ENCODE assay signal across 24 cellular contexts in the genomic region with DNA sequence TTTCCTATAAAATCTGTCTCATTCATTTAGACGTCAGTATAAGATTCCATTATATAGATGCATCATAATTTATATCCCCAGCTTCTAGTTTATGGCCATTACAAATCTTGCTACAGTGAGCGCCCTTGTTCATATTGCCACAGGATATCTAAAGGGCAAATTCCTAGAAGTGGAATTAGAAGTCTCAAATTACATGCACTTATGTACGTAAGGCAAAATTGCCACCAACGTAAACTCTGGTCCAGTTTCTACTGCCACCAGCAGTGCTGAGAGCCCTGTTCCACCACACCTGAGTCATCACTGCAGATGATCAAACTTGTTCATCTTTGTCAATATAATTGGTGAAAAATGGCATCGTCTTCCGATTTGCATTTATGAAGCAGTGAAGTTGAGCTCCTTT.
A peak's percentile ranks its signal among the peaks of the same experiment; 100 is the strongest.
DNase-seq lines count a peak whose midpoint lies in the region; ATAC-seq and TF ChIP-seq lines count a peak whose summit lies in the region.
"Had no signal": no experiment of that assay in that cellular context is flagged by ENCODE, and none has a peak within 500 bp of the region (broad histone marks: within the 10 kb centered on the region; RNA-seq: fewer than 3 reads in every experiment).

No MANE protein-coding gene starts in this region.

- CTCF ChIA-PET in HCT116 (lab: Charles Lee) (no interaction called here), WTC11 (lab: Charles Lee) (no interaction called here)

- DNase-seq in COLO829 (ENCODE audit: low spot score), result peak; percentile 42
- DNase-seq in HCT116 (ENCODE audit: low read depth, low spot score), result no peak
- peak; percentile 78 for DNase-seq in NCI-H510A (lab: John Stamatoyannopoulos, UW)
- DNase-seq in SW480 (ENCODE audit: low spot score), result peak; percentile 83
- DNase-seq in WTC11 (ENCODE audit: low spot score), result no peak
- no peak for DNase-seq in HPDE6-E6E7 (ENCODE audit: extremely low spot score)
- no peak for DNase-seq in AG20443 (ENCODE audit: low spot score)
- DNase-seq: activated CD4-positive, alpha-beta T cell treated with anti-CD3 and anti-CD28 coated beads, Interleukin-2, amount 50 U/mL, for 1 hour; activated CD8-positive, alpha-beta memory T cell treated with anti-CD3 and anti-CD28 coated beads, Interleukin-2, amount 50 U/mL, for 4 hours; CD8-positive, alpha-beta T cell; cortex of kidney; glutamatergic neuron; GOT3; KG1; left lung; mucosa of descending colon; MV-4-11; NCI-H2227 treated with DMSO at 0.1 percent for 48 hours; SIG-M5; stimulated activated naive CD4-positive, alpha-beta T cell treated with Interleukin-2 at 50 U/mL for 16 hours; T-helper 1 cell had no signal

- no peaks in the 10 kb centered on the region for H4K20me1 ChIP-seq in HCT116 (ENCODE audit: insufficient read depth)

- H3K4me3 Mint-ChIP-seq in WTC11, result no peak overlapping the region
- H3K4me3 Mint-ChIP-seq: brain; CD8-positive, alpha-beta T cell had no signal

- no peaks in the 10 kb centered on the region for H3K36me3 Mint-ChIP-seq in WTC11
- H3K36me3 Mint-ChIP-seq: brain; CD8-positive, alpha-beta T cell had no signal

- H3K9me3 ChIP-seq in HCT116 (ENCODE audit: control insufficient read depth in 1 of 2, insufficient read depth in 1 of 2, low read depth in 1 of 2, low read length in 2 of 2), result no peaks in the 10 kb centered on the region
- H3K9me3 ChIP-seq: left lung, mucosa of descending colon, prostate gland had no signal

- POLR2A ChIA-PET in HCT116 (lab: Charles Lee), result no interaction called here
- POLR2A ChIA-PET in WTC11 (lab: Charles Lee), result no interaction called here

- no peaks in the 10 kb centered on the region for H3K79me2 ChIP-seq in HCT116 (ENCODE audit: insufficient read depth, low read length)

- no peak overlapping the region for H3K9ac ChIP-seq in HCT116 (ENCODE audit: low read length)

- no peak overlapping the region for H3K27ac ChIP-seq in HCT116 (ENCODE audit: low read depth, low read length)
- H3K27ac ChIP-seq: left lung, prostate gland, skin epidermis had no signal

- BruUV-seq in HCT116 (replicated peaks; lab: Mats Ljungman, UMichigan), result no TSS peak

- no peak for TF ChIP-seq POLR2A in HCT116 (IDR thresholded peaks at IDR 0.05; ENCODE audit: borderline replicate concordance, extremely low read depth, insufficient read depth, insufficient read length)

- intact Hi-C loops in HCT116 (cut with micrococcal nuclease), result no loop called here

- no peaks in the 10 kb centered on the region for H3K27me3 Mint-ChIP-seq in WTC11 (ENCODE audit: low read depth)

- TF ChIP-seq CTCF in HCT116 (IDR thresholded peaks at IDR 0.05 in 2 of 3, conservative IDR thresholded peaks at IDR 0.05 in 1 of 3; ENCODE audit: borderline replicate concordance in 1 of 3, insufficient read depth in 1 of 3, low read depth in 2 of 3, low read length in 2 of 3) (no peak), WTC11 (IDR thresholded peaks at IDR 0.05) (no peak)

- H3K27me3 ChIP-seq in HCT116 (ENCODE audit: insufficient read depth, low read length), result no peaks in the 10 kb centered on the region
- H3K27me3 ChIP-seq: left lung had no signal

- TF ChIP-seq RAD21 in HCT116 (IDR thresholded peaks at IDR 0.05; ENCODE audit: low read depth), result no peak

- no peak overlapping the region for H2AFZ ChIP-seq in HCT116 (ENCODE audit: low read depth, low read length, poor library complexity, severe bottlenecking)

- peaks cover 5 to 19% of the 10 kb centered on the region in 2 experiments; a peak in 3 of 4 replicates for H3K4me1 ChIP-seq in HCT116 (ENCODE audit: control insufficient read depth in 1 of 2, insufficient read depth in 2 of 2, low read length in 2 of 2)
- H3K4me1 ChIP-seq: left lung, prostate gland had no signal

- H3K36me3 ChIP-seq in HCT116 (ENCODE audit: control insufficient read depth in 1 of 2, insufficient read depth in 2 of 2, low read length in 2 of 2), result no peaks in the 10 kb centered on the region
- H3K36me3 ChIP-seq: left lung, prostate gland had no signal

- peak overlapping the region; percentile 6; the same call in 1 of the 2 replicates for H3K4me2 ChIP-seq in HCT116 (ENCODE audit: low read length)

- H3K4me3 ChIP-seq in HCT116 (replicated peaks in 1 of 2; ENCODE audit: low read depth in 1 of 2, low read length in 2 of 2), result no peak overlapping the region
- H3K4me3 ChIP-seq: left lung, mucosa of descending colon, prostate gland, skin epidermis had no signal

- RAD21 ChIA-PET in HCT116 (lab: Charles Lee; ENCODE audit: low non-redundant PET in 1 of 2, low total read pairs in 2 of 2, uncharacterized antibody in 2 of 2, unreplicated experiment in 2 of 2), result interaction anchor here in 1 of 2 experiments (0.7 kb wide), 1 partner anchor 90 kb away, joined by 4 read pairs; no protein-coding TSS in a partner anchor

- ATAC-seq in HCT116 (no peak), WTC11 (no peak)
- ATAC-seq: CD8-positive, alpha-beta T cell; left lung; mucosa of descending colon had no signal

- peaks cover 13% of the 10 kb centered on the region for H3K4me1 Mint-ChIP-seq in WTC11

- no peak overlapping the region for H3K27ac Mint-ChIP-seq in WTC11
- H3K27ac Mint-ChIP-seq: brain; CD8-positive, alpha-beta T cell had no signal

- no peaks in the 10 kb centered on the region for H3K9me2 ChIP-seq in HCT116 (ENCODE audit: insufficient read depth)

- no peaks in the 10 kb centered on the region for H3K9me3 Mint-ChIP-seq in WTC11
- H3K9me3 Mint-ChIP-seq: CD8-positive, alpha-beta T cell had no signal

TF ChIP-seq in HCT116, 20 proteins besides CTCF, POLR2A, EP300 and RAD21:
- no peak for TF ChIP-seq ZFX (IDR thresholded peaks at IDR 0.05)

TF ChIP-seq in WTC11, 78 proteins besides CTCF, POLR2A, EP300 and RAD21 (continues in another document):
- TF ChIP-seq, protein P1, sequence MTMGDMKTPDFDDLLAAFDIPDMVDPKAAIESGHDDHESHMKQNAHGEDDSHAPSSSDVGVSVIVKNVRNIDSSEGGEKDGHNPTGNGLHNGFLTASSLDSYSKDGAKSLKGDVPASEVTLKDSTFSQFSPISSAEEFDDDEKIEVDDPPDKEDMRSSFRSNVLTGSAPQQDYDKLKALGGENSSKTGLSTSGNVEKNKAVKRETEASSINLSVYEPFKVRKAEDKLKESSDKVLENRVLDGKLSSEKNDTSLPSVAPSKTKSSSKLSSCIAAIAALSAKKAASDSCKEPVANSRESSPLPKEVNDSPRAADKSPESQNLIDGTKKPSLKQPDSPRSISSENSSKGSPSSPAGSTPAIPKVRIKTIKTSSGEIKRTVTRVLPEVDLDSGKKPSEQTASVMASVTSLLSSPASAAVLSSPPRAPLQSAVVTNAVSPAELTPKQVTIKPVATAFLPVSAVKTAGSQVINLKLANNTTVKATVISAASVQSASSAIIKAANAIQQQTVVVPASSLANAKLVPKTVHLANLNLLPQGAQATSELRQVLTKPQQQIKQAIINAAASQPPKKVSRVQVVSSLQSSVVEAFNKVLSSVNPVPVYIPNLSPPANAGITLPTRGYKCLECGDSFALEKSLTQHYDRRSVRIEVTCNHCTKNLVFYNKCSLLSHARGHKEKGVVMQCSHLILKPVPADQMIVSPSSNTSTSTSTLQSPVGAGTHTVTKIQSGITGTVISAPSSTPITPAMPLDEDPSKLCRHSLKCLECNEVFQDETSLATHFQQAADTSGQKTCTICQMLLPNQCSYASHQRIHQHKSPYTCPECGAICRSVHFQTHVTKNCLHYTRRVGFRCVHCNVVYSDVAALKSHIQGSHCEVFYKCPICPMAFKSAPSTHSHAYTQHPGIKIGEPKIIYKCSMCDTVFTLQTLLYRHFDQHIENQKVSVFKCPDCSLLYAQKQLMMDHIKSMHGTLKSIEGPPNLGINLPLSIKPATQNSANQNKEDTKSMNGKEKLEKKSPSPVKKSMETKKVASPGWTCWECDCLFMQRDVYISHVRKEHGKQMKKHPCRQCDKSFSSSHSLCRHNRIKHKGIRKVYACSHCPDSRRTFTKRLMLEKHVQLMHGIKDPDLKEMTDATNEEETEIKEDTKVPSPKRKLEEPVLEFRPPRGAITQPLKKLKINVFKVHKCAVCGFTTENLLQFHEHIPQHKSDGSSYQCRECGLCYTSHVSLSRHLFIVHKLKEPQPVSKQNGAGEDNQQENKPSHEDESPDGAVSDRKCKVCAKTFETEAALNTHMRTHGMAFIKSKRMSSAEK (CRISPR knock-in tag; IDR thresholded peaks at IDR 0.05; ENCODE audit: borderline replicate concordance), result no peak
- TF ChIP-seq SMAD4 (CRISPR knock-in tag; IDR thresholded peaks at IDR 0.05) (no peak), NR1H2 (CRISPR knock-in tag; IDR thresholded peaks at IDR 0.05) (no peak), OVOL2 (CRISPR knock-in tag; IDR thresholded peaks at IDR 0.05; ENCODE audit: borderline replicate concordance) (no peak), GTF2I (CRISPR knock-in tag; conservative IDR thresholded peaks at IDR 0.05) (no peak)
- TF ChIP-seq, protein P2, sequence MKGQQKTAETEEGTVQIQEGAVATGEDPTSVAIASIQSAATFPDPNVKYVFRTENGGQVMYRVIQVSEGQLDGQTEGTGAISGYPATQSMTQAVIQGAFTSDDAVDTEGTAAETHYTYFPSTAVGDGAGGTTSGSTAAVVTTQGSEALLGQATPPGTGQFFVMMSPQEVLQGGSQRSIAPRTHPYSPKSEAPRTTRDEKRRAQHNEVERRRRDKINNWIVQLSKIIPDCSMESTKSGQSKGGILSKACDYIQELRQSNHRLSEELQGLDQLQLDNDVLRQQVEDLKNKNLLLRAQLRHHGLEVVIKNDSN (CRISPR knock-in tag; IDR thresholded peaks at IDR 0.05), result no peak
- TF ChIP-seq, protein P3, sequence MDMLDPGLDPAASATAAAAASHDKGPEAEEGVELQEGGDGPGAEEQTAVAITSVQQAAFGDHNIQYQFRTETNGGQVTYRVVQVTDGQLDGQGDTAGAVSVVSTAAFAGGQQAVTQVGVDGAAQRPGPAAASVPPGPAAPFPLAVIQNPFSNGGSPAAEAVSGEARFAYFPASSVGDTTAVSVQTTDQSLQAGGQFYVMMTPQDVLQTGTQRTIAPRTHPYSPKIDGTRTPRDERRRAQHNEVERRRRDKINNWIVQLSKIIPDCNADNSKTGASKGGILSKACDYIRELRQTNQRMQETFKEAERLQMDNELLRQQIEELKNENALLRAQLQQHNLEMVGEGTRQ (CRISPR knock-in tag; IDR thresholded peaks at IDR 0.05), result no peak
- TF ChIP-seq, protein P4, sequence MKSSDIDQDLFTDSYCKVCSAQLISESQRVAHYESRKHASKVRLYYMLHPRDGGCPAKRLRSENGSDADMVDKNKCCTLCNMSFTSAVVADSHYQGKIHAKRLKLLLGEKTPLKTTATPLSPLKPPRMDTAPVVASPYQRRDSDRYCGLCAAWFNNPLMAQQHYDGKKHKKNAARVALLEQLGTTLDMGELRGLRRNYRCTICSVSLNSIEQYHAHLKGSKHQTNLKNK (CRISPR knock-in tag; IDR thresholded peaks at IDR 0.05), result no peak

Comparison
In these comparisons a context has a peak if more than half of its experiments do, and no peak if none do; other contexts are left out.
1. DNase-seq: peak in COLO829 (single experiment), NCI-H510A (single experiment) and SW480 (single experiment); none in HCT116 (single experiment), WTC11 (single experiment), HPDE6-E6E7 (single experiment) and AG20443 (single experiment).